In genomic region chr9:97696823-97697601, GRCh38 we compare ENCODE assay signal across 1 cellular context.
TF ChIP-seq lines count a peak whose summit lies in the region.

TSS of gene XPA (minus strand) at chr9:97697340. CDS start at chr9:97697292, 48 bp downstream.

TF ChIP-seq in H1, 55 proteins besides CTCF, POLR2A, EP300 and RAD21:
- no peak for TF ChIP-seq KDM5A (IDR thresholded peaks at IDR 0.05; ENCODE audit: low read length)
- no peak for TF ChIP-seq TCF12 (IDR thresholded peaks at IDR 0.05; ENCODE audit: low read depth, low read length)
- no peak for TF ChIP-seq CBX5 (IDR thresholded peaks at IDR 0.05; ENCODE audit: low read depth, low read length)
- TF ChIP-seq NANOG (IDR thresholded peaks at IDR 0.05; ENCODE audit: insufficient read depth, low read depth, low read length, poor library complexity, severe bottlenecking): no peak
- TF ChIP-seq EGR1 (IDR thresholded peaks at IDR 0.05; ENCODE audit: borderline replicate concordance, low read depth, low read length): no peak
- no peak for TF ChIP-seq BCL11A (IDR thresholded peaks at IDR 0.05; ENCODE audit: low read depth in 2 of 2, low read length in 2 of 2)
- peak; percentile 95 for TF ChIP-seq ASH2L (IDR thresholded peaks at IDR 0.05; ENCODE audit: low read length)
- no peak; the same call in 1 of the 2 replicates for TF ChIP-seq CREB1 (IDR thresholded peaks at IDR 0.05)
- TF ChIP-seq CHD7 (IDR thresholded peaks at IDR 0.05; ENCODE audit: insufficient replicate concordance, low read length): no peak
- TF ChIP-seq MAX (IDR thresholded peaks at IDR 0.05): peak; percentile 79; the same call in 1 of the 2 replicates
- TF ChIP-seq SP1 (IDR thresholded peaks at IDR 0.05; ENCODE audit: low read depth, low read length): no peak
- TF ChIP-seq TAF7 (optimal IDR thresholded peaks at IDR 0.05; ENCODE audit: borderline replicate concordance, low read depth, low read length): peak; percentile 13
- TF ChIP-seq RXRA (IDR thresholded peaks at IDR 0.05; ENCODE audit: insufficient read depth, low read depth, low read length): no peak
- peak; percentile 66 for TF ChIP-seq POLR2AphosphoS5 (IDR thresholded peaks at IDR 0.05; ENCODE audit: low read depth, low read length)
- peak; percentile 74 for TF ChIP-seq GABPA (IDR thresholded peaks at IDR 0.05; ENCODE audit: borderline replicate concordance, insufficient read depth, low read length)
- no peak for TF ChIP-seq ZNF274 (IDR thresholded peaks at IDR 0.05; ENCODE audit: borderline replicate concordance, extremely low read depth, low read length)
- no peak for TF ChIP-seq POU5F1 (IDR thresholded peaks at IDR 0.05; ENCODE audit: low read depth, low read length)
- TF ChIP-seq E2F6 (IDR thresholded peaks at IDR 0.05): peak; percentile 51
- no peak for TF ChIP-seq CHD1 (IDR thresholded peaks at IDR 0.05; ENCODE audit: low read depth, low read length)
- TF ChIP-seq USF2 (IDR thresholded peaks at IDR 0.05; ENCODE audit: low read length): no peak
- TF ChIP-seq ATF3 (IDR thresholded peaks at IDR 0.05; ENCODE audit: insufficient read depth, low read depth, low read length): peak; percentile 50; the same call in 1 of the 2 replicates
- TF ChIP-seq SP2 (IDR thresholded peaks at IDR 0.05; ENCODE audit: low read length): no peak
- TF ChIP-seq CHD2 (IDR thresholded peaks at IDR 0.05; ENCODE audit: low read length): no peak
- TF ChIP-seq GTF2F1 (IDR thresholded peaks at IDR 0.05; ENCODE audit: borderline replicate concordance, low read depth, low read length): no peak
- TF ChIP-seq HDAC2 (IDR thresholded peaks at IDR 0.05; ENCODE audit: borderline replicate concordance in 1 of 2, low read depth in 2 of 2, low read length in 2 of 2): peak in 1 of 2 experiments; percentile 90; a peak in 2 of 4 replicates
- no peak for TF ChIP-seq TEAD4 (IDR thresholded peaks at IDR 0.05; ENCODE audit: low read depth, low read length)
- no peak for TF ChIP-seq SIX5 (IDR thresholded peaks at IDR 0.05; ENCODE audit: low read depth, low read length)
- TF ChIP-seq FOSL1 (IDR thresholded peaks at IDR 0.05; ENCODE audit: insufficient read depth, low read depth, low read length): no peak
- TF ChIP-seq BRCA1 (IDR thresholded peaks at IDR 0.05; ENCODE audit: low read depth, low read length): no peak
- no peak for TF ChIP-seq KDM1A (IDR thresholded peaks at IDR 0.05; ENCODE audit: borderline replicate concordance, low read length)
- TF ChIP-seq CTBP2 (IDR thresholded peaks at IDR 0.05; ENCODE audit: borderline replicate concordance, insufficient read depth, insufficient read length, low read length): no peak
- TF ChIP-seq KDM4A (IDR thresholded peaks at IDR 0.05; ENCODE audit: low read depth, low read length, severe bottlenecking): peak; percentile 87
- TF ChIP-seq EZH2 (IDR thresholded peaks at IDR 0.05; ENCODE audit: low read depth, low read length, severe bottlenecking): no peak
- peak; percentile 65 for TF ChIP-seq NRF1 (IDR thresholded peaks at IDR 0.05; ENCODE audit: low read depth, low read length)
- peak; percentile 35; the same call in 1 of the 2 replicates for TF ChIP-seq SP4 (IDR thresholded peaks at IDR 0.05; ENCODE audit: low read length)
- TF ChIP-seq SIN3A (conservative IDR thresholded peaks at IDR 0.05 in 1 of 2, IDR thresholded peaks at IDR 0.05 in 1 of 2; ENCODE audit: low read depth in 1 of 2, low read length in 2 of 2): peak in 1 of 2 experiments; percentile 76; a peak in 1 of 4 replicates
- TF ChIP-seq ATF2 (IDR thresholded peaks at IDR 0.05; ENCODE audit: low read length): no peak
- TF ChIP-seq CBX8 (IDR thresholded peaks at IDR 0.05; ENCODE audit: borderline replicate concordance, low read depth, low read length): no peak
- TF ChIP-seq YY1 (IDR thresholded peaks at IDR 0.05; ENCODE audit: low read depth, low read length): peak; percentile 78; the same call in 1 of the 2 replicates
- TF ChIP-seq BACH1 (IDR thresholded peaks at IDR 0.05; ENCODE audit: low read length): no peak; the same call in 1 of the 2 replicates
- no peak for TF ChIP-seq SRF (IDR thresholded peaks at IDR 0.05; ENCODE audit: low read depth, low read length)
- 0 out of 2 replicates have a peak, but pooled peaks have one; percentile 43 for TF ChIP-seq TBP (IDR thresholded peaks at IDR 0.05; ENCODE audit: low read depth, low read length)
- no peak for TF ChIP-seq JUND (IDR thresholded peaks at IDR 0.05; ENCODE audit: low read length)
- TF ChIP-seq MAFK (IDR thresholded peaks at IDR 0.05; ENCODE audit: low read depth, low read length): no peak
- TF ChIP-seq HDAC6 (IDR thresholded peaks at IDR 0.05; ENCODE audit: low read depth, low read length): no peak
- TF ChIP-seq RFX5 (IDR thresholded peaks at IDR 0.05; ENCODE audit: borderline replicate concordance, low read depth, low read length): no peak
- no peak for TF ChIP-seq JUN (IDR thresholded peaks at IDR 0.05; ENCODE audit: low read depth, low read length)
- no peak for TF ChIP-seq RNF2 (IDR thresholded peaks at IDR 0.05; ENCODE audit: borderline replicate concordance, low read depth, low read length, missing control alignments, poor library complexity, severe bottlenecking)
- no peak for TF ChIP-seq SIRT6 (IDR thresholded peaks at IDR 0.05; ENCODE audit: low read length)
- peak; percentile 72 for TF ChIP-seq TAF1 (IDR thresholded peaks at IDR 0.05; ENCODE audit: low read depth, low read length)
- TF ChIP-seq RBBP5 (IDR thresholded peaks at IDR 0.05; ENCODE audit: borderline replicate concordance, low read depth, low read length): peak; percentile 90; the same call in 1 of the 2 replicates
- peak; percentile 93 for TF ChIP-seq PHF8 (conservative IDR thresholded peaks at IDR 0.05; ENCODE audit: low read depth, low read length)
- TF ChIP-seq CEBPB (IDR thresholded peaks at IDR 0.05; ENCODE audit: low read depth, low read length): no peak
- no peak for TF ChIP-seq SAP30 (IDR thresholded peaks at IDR 0.05; ENCODE audit: insufficient read depth, insufficient replicate concordance, low read length)
- TF ChIP-seq SUZ12 (IDR thresholded peaks at IDR 0.05; ENCODE audit: low read length): no peak
